Comparison of ENCODE assay signal across 3 cellular contexts in genomic region chr12:14611640-14612203, GRCh38.
TF ChIP-seq lines count a peak whose summit lies in the region.

No MANE protein-coding gene starts in this region.

TF ChIP-seq in GM23338, 12 proteins besides CTCF, POLR2A, EP300 and RAD21:
- TF ChIP-seq JUNB (IDR thresholded peaks at IDR 0.05; ENCODE audit: unreplicated experiment) (no peak), ZNF331 (CRISPR knock-in tag; IDR thresholded peaks at IDR 0.05; ENCODE audit: low read depth) (no peak)

TF ChIP-seq in H1, 55 proteins besides CTCF, POLR2A, EP300 and RAD21:
- TF ChIP-seq BACH1 (IDR thresholded peaks at IDR 0.05; ENCODE audit: low read length) (no peak), CEBPB (IDR thresholded peaks at IDR 0.05; ENCODE audit: low read depth, low read length) (peak; percentile 42; the same call in 1 of the 2 replicates), SP1 (IDR thresholded peaks at IDR 0.05; ENCODE audit: low read depth, low read length) (no peak)

TF ChIP-seq in HepG2, 621 proteins besides CTCF, POLR2A, EP300 and RAD21:
- no peak for TF ChIP-seq NBN (conservative IDR thresholded peaks at IDR 0.05)
- TF ChIP-seq GATAD2A (CRISPR knock-in tag; IDR thresholded peaks at IDR 0.05), result no peak
- TF ChIP-seq ZNF761 (CRISPR knock-in tag; conservative IDR thresholded peaks at IDR 0.05), result no peak
- TF ChIP-seq, protein P1, sequence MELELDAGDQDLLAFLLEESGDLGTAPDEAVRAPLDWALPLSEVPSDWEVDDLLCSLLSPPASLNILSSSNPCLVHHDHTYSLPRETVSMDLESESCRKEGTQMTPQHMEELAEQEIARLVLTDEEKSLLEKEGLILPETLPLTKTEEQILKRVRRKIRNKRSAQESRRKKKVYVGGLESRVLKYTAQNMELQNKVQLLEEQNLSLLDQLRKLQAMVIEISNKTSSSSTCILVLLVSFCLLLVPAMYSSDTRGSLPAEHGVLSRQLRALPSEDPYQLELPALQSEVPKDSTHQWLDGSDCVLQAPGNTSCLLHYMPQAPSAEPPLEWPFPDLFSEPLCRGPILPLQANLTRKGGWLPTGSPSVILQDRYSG (CRISPR knock-in tag; IDR thresholded peaks at IDR 0.05), result no peak
- TF ChIP-seq STAT6 (CRISPR knock-in tag; IDR thresholded peaks at IDR 0.05; ENCODE audit: borderline replicate concordance), result no peak
